8 cellular contexts compared by ENCODE assay signal in genomic region chr1:111139234-111139955, GRCh38. TPM values are rescaled to one million over a fixed set of nuclear protein-coding genes. Genes with fewer than 3 reads are reported as not detected.
DNase-seq lines count a peak whose midpoint lies in the region; ATAC-seq and TF ChIP-seq lines count a peak whose summit lies in the region.

No MANE protein-coding gene starts in this region.

- H3K36me3 Mint-ChIP-seq in activated B cell treated with CpG ODN at 0.5 μM for 24 hours (ENCODE audit: low read depth) = peaks cover 49% of the 10 kb centered on the region
- peaks cover 32% of the 10 kb centered on the region for H3K36me3 Mint-ChIP-seq in endodermal cell (ENCODE audit: low read depth)

- intact Hi-C loops in activated B cell treated with CpG ODN at 0.5 μM for 24 hours (cut with micrococcal nuclease) = loop anchor here (2.0 to 10.0 kb wide), 4 partner anchors 77 to 485 kb away; partner anchors contain the start of genes ATP5PB, KCNA3 and WDR77

- H3K27ac ChIP-seq in endodermal cell (ENCODE audit: low read depth, low read length) (peak overlapping the region; percentile 92), mesodermal cell (ENCODE audit: low read depth, low read length, severe bottlenecking) (peak overlapping the region; percentile 93)

- DNase-seq in A172 (ENCODE audit: low spot score) (peak; percentile 44), NCI-H2107 treated with DMSO at 0.1 percent for 48 hours (lab: John Stamatoyannopoulos, UW; ENCODE audit: unreplicated experiment) (peak; percentile 87), activated B cell treated with CpG ODN at 0.5 μM for 24 hours (no peak), endodermal cell (peak; percentile 86)
- DNase-seq in stimulated activated CD8-positive, alpha-beta memory T cell treated with anti-CD3 and anti-CD28 coated beads, Interleukin-4, amount 100 ng/mL, for 48 hours = peak; percentile 66

- peak overlapping the region; percentile 71 for H3K9ac ChIP-seq in endodermal cell (ENCODE audit: extremely low read depth, low read length, poor library complexity, severe bottlenecking)

- H3K27ac Mint-ChIP-seq in activated B cell treated with CpG ODN at 0.5 μM for 24 hours (peak overlapping the region; percentile 99), endodermal cell (peak overlapping the region; percentile 95)

- peak overlapping the region; percentile 100 for H3K4me3 Mint-ChIP-seq in activated B cell treated with CpG ODN at 0.5 μM for 24 hours
- H3K4me3 Mint-ChIP-seq in endodermal cell = peak overlapping the region; percentile 91

- H3K4me3 ChIP-seq in endodermal cell (ENCODE audit: low read length) (peak overlapping the region; percentile 92), mesodermal cell (ENCODE audit: extremely low read depth, insufficient read depth, low read length, poor library complexity, severe bottlenecking) (peak overlapping the region; percentile 93)

- H3K27me3 Mint-ChIP-seq in activated B cell treated with CpG ODN at 0.5 μM for 24 hours (no peaks in the 10 kb centered on the region), endodermal cell (ENCODE audit: insufficient read depth) (no peaks in the 10 kb centered on the region)

- WGBS in endodermal cell (ENCODE audit: insufficient coverage in 1 of 2, insufficient read length in 1 of 2), 2 experiments = 0% methylated on average over 5 to 34 of the region's 34 CpGs
- 0 to 1% methylated on average over 15 to 25 of the region's 34 CpGs for WGBS in mesodermal cell (ENCODE audit: insufficient coverage in 2 of 2), 2 experiments

- H3K9me3 Mint-ChIP-seq in activated B cell treated with CpG ODN at 0.5 μM for 24 hours = no peaks in the 10 kb centered on the region
- no peaks in the 10 kb centered on the region for H3K9me3 Mint-ChIP-seq in endodermal cell

- ATAC-seq in GM18502 (IDR thresholded peaks at IDR 0.05; ENCODE audit: poor library complexity, unreplicated experiment) = peak; percentile 36
- ATAC-seq in HG03025 (IDR thresholded peaks at IDR 0.05; ENCODE audit: low FRiP score, unreplicated experiment) = peak; percentile 10
- peak; percentile 64 for ATAC-seq in activated B cell treated with CpG ODN at 0.5 μM for 24 hours (ENCODE audit: low read depth)

- peaks cover 26% of the 10 kb centered on the region for H3K36me3 ChIP-seq in endodermal cell (ENCODE audit: control insufficient read depth, insufficient read depth, low read length)
- H3K36me3 ChIP-seq in mesodermal cell (ENCODE audit: control insufficient read depth, insufficient read depth, low read length) = peaks cover 32% of the 10 kb centered on the region

- H3K4me1 Mint-ChIP-seq in activated B cell treated with CpG ODN at 0.5 μM for 24 hours (peaks cover 79% of the 10 kb centered on the region), endodermal cell (peaks cover 44% of the 10 kb centered on the region)

- H3K4me1 ChIP-seq in endodermal cell (ENCODE audit: control insufficient read depth, insufficient read depth, low read length) = no peaks in the 10 kb centered on the region
- peaks cover 14% of the 10 kb centered on the region for H3K4me1 ChIP-seq in mesodermal cell (ENCODE audit: control insufficient read depth, insufficient read depth, low read length, poor library complexity, severe bottlenecking)

- no peaks in the 10 kb centered on the region for H3K27me3 ChIP-seq in endodermal cell (ENCODE audit: control insufficient read depth, insufficient read depth, low read length, poor library complexity, severe bottlenecking)

- POLR2A ChIA-PET in activated B cell treated with CpG ODN at 0.5 μM for 24 hours (lab: Charles Lee) = interaction anchor here (0.7 to 4.5 kb wide), 29 partner anchors 9 to 599 kb away, joined by 3 to 114 read pairs (median 6); partner anchors contain the start of genes ATP5PB, CD53, LRIF1 and WDR77

- no peak for TF ChIP-seq CTCF in activated B cell treated with CpG ODN at 0.5 μM for 24 hours (IDR thresholded peaks at IDR 0.05)
- no peak for TF ChIP-seq CTCF in endodermal cell (conservative IDR thresholded peaks at IDR 0.05)

- H3K9me3 ChIP-seq in endodermal cell (ENCODE audit: control insufficient read depth, low read length) (no peaks in the 10 kb centered on the region), mesodermal cell (ENCODE audit: control insufficient read depth, low read length) (no peaks in the 10 kb centered on the region)

- CTCF ChIA-PET in activated B cell treated with CpG ODN at 0.5 μM for 24 hours (lab: Charles Lee) = interaction anchor here (0.8 to 1.8 kb wide), 5 partner anchors 12 to 261 kb away, joined by 3 to 5 read pairs (median 4); no protein-coding TSS in a partner anchor

RNA-seq across cellular contexts. Expression of gene DRAM2, which starts 0.5 kb away (rescaled TPM):
- total RNA-seq in A172 (2014; rRNA removed; shearing (Covaris generic)) = 44.3 and 61.1 TPM in 2 replicates
- 61.8 and 77.6 TPM in 2 replicates for total RNA-seq in activated B cell treated with CpG ODN at 0.5 μM for 24 hours
- 10 to 100 TPM; 49.7 to 64.9 TPM for total RNA-seq in endodermal cell
- polyA plus RNA-seq in endodermal cell (2013, experiment 1 of 2) = 57.3 TPM
- 48.4 TPM for polyA plus RNA-seq in endodermal cell (2013, experiment 2 of 2)
- polyA plus RNA-seq in mesodermal cell (2013, experiment 1 of 2) = 89.7 TPM
- 91.5 TPM for polyA plus RNA-seq in mesodermal cell (2013, experiment 2 of 2)

RNA-seq across cellular contexts. Expression of gene CEPT1, which starts 0.6 kb away (rescaled TPM):
- 33.5 and 35.9 TPM in 2 replicates for total RNA-seq in A172 (2014; rRNA removed; shearing (Covaris generic))
- total RNA-seq in activated B cell treated with CpG ODN at 0.5 μM for 24 hours = 74.4 and 87.0 TPM in 2 replicates
- total RNA-seq in endodermal cell = 10 to 100 TPM; 28.0 to 33.3 TPM
- polyA plus RNA-seq in endodermal cell (2013, experiment 1 of 2) = 31.0 TPM
- 24.8 TPM for polyA plus RNA-seq in endodermal cell (2013, experiment 2 of 2)
- polyA plus RNA-seq in mesodermal cell (2013, experiment 1 of 2) = 44.0 TPM
- polyA plus RNA-seq in mesodermal cell (2013, experiment 2 of 2) = 41.6 TPM

Comparison
In these comparisons a context has a peak if more than half of its experiments do, and no peak if none do; other contexts are left out.
1. ATAC-seq: peak in every context shown above with its lines; median percentile 64 in activated B cell treated with CpG ODN at 0.5 μM for 24 hours; 36 in GM18502; 10 in HG03025.